Comparison of ENCODE assay signal across 4 cellular contexts in the genomic region with DNA sequence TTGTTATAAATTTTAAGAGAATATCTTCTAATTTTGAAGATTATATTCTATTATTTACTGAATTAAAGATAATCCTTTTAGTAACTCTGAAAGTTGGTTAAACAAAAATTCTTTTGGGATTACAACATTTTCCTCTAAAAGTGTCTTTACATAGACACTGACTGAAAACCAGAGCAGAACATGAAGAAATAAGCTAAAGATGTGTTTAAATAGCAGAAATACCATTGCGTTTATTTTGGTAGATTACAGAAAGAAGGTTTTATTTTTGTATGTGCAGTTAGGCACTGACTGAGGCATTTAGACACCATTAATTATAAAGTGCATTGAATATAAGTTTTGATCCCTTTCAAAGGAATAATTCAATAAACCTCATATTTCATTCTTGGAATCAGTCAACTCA.
"Had no signal": no experiment of that assay in that cellular context is flagged by ENCODE, and none has a peak within 500 bp of the region (broad histone marks: within the 10 kb centered on the region; RNA-seq: fewer than 3 reads in every experiment).

No MANE protein-coding gene starts in this region.

- H3K27me3 Mint-ChIP-seq: IgD-negative memory B cell had no signal

- H2AFZ ChIP-seq: GM23338 had no signal

- H3K9me3 Mint-ChIP-seq: H9, IgD-negative memory B cell had no signal

- H3K4me1 Mint-ChIP-seq: GM23338 had no signal

- DNase-seq: H9, HCEC 1CT had no signal

- H3K36me3 Mint-ChIP-seq: IgD-negative memory B cell had no signal

- H3K27ac Mint-ChIP-seq: GM23338, H9, IgD-negative memory B cell had no signal

- ATAC-seq: GM23338 had no signal

- H3K4me2 ChIP-seq: GM23338 had no signal

- H3K4me3 ChIP-seq: GM23338 had no signal

- H3K4me3 Mint-ChIP-seq: GM23338, H9, IgD-negative memory B cell had no signal
